In the genomic region with DNA sequence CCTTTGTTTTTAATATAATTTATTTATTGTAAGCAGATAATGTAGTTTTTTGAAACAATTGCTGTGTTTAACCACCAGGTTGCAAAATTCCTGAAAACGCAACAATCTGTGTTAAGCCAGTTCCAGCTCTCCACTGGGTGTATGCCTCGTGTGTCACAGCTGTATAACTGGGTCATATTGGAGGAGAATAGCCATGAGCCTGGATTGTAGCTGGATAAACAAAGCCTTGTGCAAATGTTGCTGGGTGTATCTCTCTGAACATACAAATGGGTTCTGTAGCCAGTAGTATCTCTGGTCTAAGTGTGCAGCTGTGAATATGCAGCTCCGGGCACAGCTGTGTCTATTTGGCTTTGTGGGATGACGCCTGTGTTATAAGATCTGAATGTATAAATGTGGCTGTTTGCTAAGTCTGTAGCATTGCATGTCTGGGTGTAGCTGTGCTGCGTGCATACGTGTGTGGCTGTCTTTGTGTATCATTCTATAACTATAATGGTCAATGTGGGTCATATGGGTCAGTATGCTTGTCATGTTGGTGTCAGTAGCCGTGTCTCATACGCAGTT, we compare ENCODE assay signal across 9 cellular contexts. TPM values are rescaled to one million over a fixed set of nuclear protein-coding genes. Genes with fewer than 3 reads are reported as not detected.
DNase-seq lines count a peak whose midpoint lies in the region; ATAC-seq and TF ChIP-seq lines count a peak whose summit lies in the region.
"Had no signal": no experiment of that assay in that cellular context is flagged by ENCODE, and none has a peak within 500 bp of the region (broad histone marks: within the 10 kb centered on the region; RNA-seq: fewer than 3 reads in every experiment).

No MANE protein-coding gene starts in this region.

- ATAC-seq in right lobe of liver (peak; percentile 33 to 52 (median 45)), GM18517 (IDR thresholded peaks at IDR 0.05; ENCODE audit: unreplicated experiment) (no peak), GM21360 (IDR thresholded peaks at IDR 0.05; ENCODE audit: unreplicated experiment) (no peak), HG02938 (IDR thresholded peaks at IDR 0.05; ENCODE audit: unreplicated experiment) (no peak)

- H3K36me3 Mint-ChIP-seq in activated CD4-positive, alpha-beta T cell treated with anti-CD3 and anti-CD28 coated beads, Interleukin-2, amount 10 ng/mL, durations not matched to agents 7 days and 5 days (ENCODE audit: low read depth) = no peaks in the 10 kb centered on the region

- peak overlapping the region; percentile 72 for H3K4me3 Mint-ChIP-seq in activated CD4-positive, alpha-beta T cell treated with anti-CD3 and anti-CD28 coated beads, Interleukin-2, amount 10 ng/mL, durations not matched to agents 7 days and 5 days

- H3K36me3 ChIP-seq in mammary epithelial cell (ENCODE audit: insufficient read depth, low read length) (no peaks in the 10 kb centered on the region), right lobe of liver (peaks cover 0 to 8% (median 3%) of the 10 kb centered on the region in 4 donors), transverse colon (peaks cover 0 to 4% (median 0%) of the 10 kb centered on the region in 4 donors)

- intact Hi-C loops in mammary epithelial cell (cut with micrococcal nuclease) (loop anchor here (5.0 kb wide), 1 partner anchor 55 kb away; no protein-coding TSS in a partner anchor), right lobe of liver (cut with DNase I) (loop anchor here in 1 of 2 donors (10.0 kb wide), 1 partner anchor 63 kb away; a partner anchor contains a TSS), transverse colon (cut with DNase I; ENCODE audit: low total_unique reads) (no loop called here)

- TF ChIP-seq CTCF in mammary epithelial cell (conservative IDR thresholded peaks at IDR 0.05 in 1 of 2, IDR thresholded peaks at IDR 0.05 in 1 of 2; ENCODE audit: extremely low read depth in 1 of 2, insufficient read depth in 1 of 2, low read depth in 1 of 2, low read length in 2 of 2) (no peak), right lobe of liver (IDR thresholded peaks at IDR 0.05) (peak; percentile 9 to 49 (median 24)), transverse colon (IDR thresholded peaks at IDR 0.05) (peak in 3 of 5 experiments; percentile 15 to 60 (median 20))

- H3K9me3 ChIP-seq in mammary epithelial cell (replicated peaks; ENCODE audit: insufficient read depth, low read length) (no peaks in the 10 kb centered on the region), right lobe of liver (no peaks in the 10 kb centered on the region), transverse colon (no peaks in the 10 kb centered on the region)

- CTCF ChIA-PET in activated CD4-positive, alpha-beta T cell treated with anti-CD3 and anti-CD28 coated beads, Interleukin-2, amount 10 ng/mL, durations not matched to agents 7 days and 5 days (lab: Charles Lee) = interaction anchor here (1.4 to 2.6 kb wide), 3 partner anchors 18 to 24 kb away, joined by 3 to 9 read pairs (median 6); no protein-coding TSS in a partner anchor
- CTCF ChIA-PET in mammary epithelial cell (lab: Charles Lee; ENCODE audit: low non-redundant PET) = no interaction called here

- H3K4me1 ChIP-seq in mammary epithelial cell (ENCODE audit: insufficient read depth, low read length) (peaks cover 20% of the 10 kb centered on the region), right lobe of liver (peaks cover 0 to 44% (median 21%) of the 10 kb centered on the region in 4 donors), transverse colon (peaks cover 15 to 47% (median 41%) of the 10 kb centered on the region in 4 donors)

- TF ChIP-seq EP300 in transverse colon (IDR thresholded peaks at IDR 0.05; ENCODE audit: low read depth) = no peak

- in situ Hi-C loops in mammary epithelial cell (cut with MboI; ENCODE audit: low sequenced_read_pairs in 2 of 2) = no loop called here
- in situ Hi-C loops in transverse colon (cut with MboI; ENCODE audit: low pct_ligation_motif_present in 1 of 4, low pct_unique_long_range_greater_than_20kb in 1 of 4, low sequenced_read_pairs in 3 of 4) = no loop called here

- H3K27ac ChIP-seq in mammary epithelial cell (ENCODE audit: insufficient read depth, low read depth, low read length) (no peak overlapping the region), right lobe of liver (peak overlapping the region in 2 of 3 donors; percentile 25 to 79), transverse colon (peak overlapping the region; percentile 92 to 95 (median 92))

- 85% methylated on average over 8 of the region's 8 CpGs for WGBS in mammary epithelial cell (ENCODE audit: low coverage, missing lambda C conversion rate)
- 24% methylated on average over 8 of the region's 8 CpGs for WGBS in right lobe of liver (ENCODE audit: insufficient coverage, low coverage, low lambda C conversion rate, missing lambda C conversion rate)
- WGBS in transverse colon (ENCODE audit: low coverage in 1 of 2), 2 donors = 27 to 33% methylated on average over 2 to 8 of the region's 8 CpGs

- peaks cover 28% of the 10 kb centered on the region for H3K27me3 Mint-ChIP-seq in activated CD4-positive, alpha-beta T cell treated with anti-CD3 and anti-CD28 coated beads, Interleukin-2, amount 10 ng/mL, durations not matched to agents 7 days and 5 days

- no peaks in the 10 kb centered on the region for H4K20me1 ChIP-seq in mammary epithelial cell (ENCODE audit: insufficient read depth, low read length)

- peak overlapping the region; percentile 72 for H2AFZ ChIP-seq in mammary epithelial cell (ENCODE audit: low read depth, low read length)

- BruUV-seq in mammary epithelial cell (replicated peaks; lab: Mats Ljungman, UMichigan) = no TSS peak

- H3K79me2 ChIP-seq in mammary epithelial cell (ENCODE audit: insufficient read depth, low read length) = no peaks in the 10 kb centered on the region

- H3K27me3 ChIP-seq in mammary epithelial cell (ENCODE audit: insufficient read depth, low read length) (peaks cover 6% of the 10 kb centered on the region), right lobe of liver (no peaks in the 10 kb centered on the region), transverse colon (no peaks in the 10 kb centered on the region)

- no peak overlapping the region for H3K9ac ChIP-seq in mammary epithelial cell (ENCODE audit: insufficient read depth, low read length)

- no peak for DNase-seq in activated CD4-positive, alpha-beta T cell treated with anti-CD3 and anti-CD28 coated beads, Interleukin-2, amount 10 ng/mL, durations not matched to agents 7 days and 5 days
- no peak for DNase-seq in activated CD4-positive, alpha-beta T cell treated with anti-CD3 and anti-CD28 coated beads, Interleukin-2, amount 50 U/mL, for 48 hours
- DNase-seq in mammary epithelial cell (no peak), right lobe of liver (peak in 1 of 3 donors; percentile 73), transverse colon (peak; percentile 42)
- DNase-seq: NCI-H1694 treated with DMSO at 0.1 percent for 48 hours had no signal

- H3K4me2 ChIP-seq in mammary epithelial cell (ENCODE audit: insufficient read depth, low read depth, low read length) = no peak overlapping the region

- H3K27ac Mint-ChIP-seq in activated CD4-positive, alpha-beta T cell treated with anti-CD3 and anti-CD28 coated beads, Interleukin-2, amount 10 ng/mL, durations not matched to agents 7 days and 5 days = peak overlapping the region; percentile 92

- dilution Hi-C loops in mammary epithelial cell (cut with HindIII; ENCODE audit: low sequenced_read_pairs) = loop anchor here (5.0 to 10.0 kb wide), 3 partner anchors 35 to 117 kb away; no protein-coding TSS in a partner anchor

- no peaks in the 10 kb centered on the region for H3K9me3 Mint-ChIP-seq in activated CD4-positive, alpha-beta T cell treated with anti-CD3 and anti-CD28 coated beads, Interleukin-2, amount 10 ng/mL, durations not matched to agents 7 days and 5 days

- POLR2A ChIA-PET in activated CD4-positive, alpha-beta T cell treated with anti-CD3 and anti-CD28 coated beads, Interleukin-2, amount 10 ng/mL, durations not matched to agents 7 days and 5 days (lab: Charles Lee) = no interaction called here

- TF ChIP-seq POLR2A in right lobe of liver (IDR thresholded peaks at IDR 0.05) (no peak), transverse colon (IDR thresholded peaks at IDR 0.05) (peak; percentile 44)

- H3K4me3 ChIP-seq in mammary epithelial cell (replicated peaks in 1 of 3; ENCODE audit: insufficient read depth in 1 of 3, low read depth in 2 of 3, low read length in 3 of 3) = no peak overlapping the region
- H3K4me3 ChIP-seq in right lobe of liver = peak overlapping the region in 2 of 3 donors; percentile 80 to 87
- peak overlapping the region in 2 of 4 donors; percentile 66 to 86 for H3K4me3 ChIP-seq in transverse colon

- peaks cover 48% of the 10 kb centered on the region for H3K4me1 Mint-ChIP-seq in activated CD4-positive, alpha-beta T cell treated with anti-CD3 and anti-CD28 coated beads, Interleukin-2, amount 10 ng/mL, durations not matched to agents 7 days and 5 days

RNA-seq across cellular contexts. Expression of a gene that starts 2.7 kb away (rescaled TPM):
- 10 to 100 TPM; 18.3 to 19.5 TPM for total RNA-seq in activated CD4-positive, alpha-beta T cell treated with anti-CD3 and anti-CD28 coated beads, Interleukin-2, amount 10 ng/mL, durations not matched to agents 7 days and 5 days
- 1 to 10 TPM in 1 of 2 donors, under 1 TPM in 1; 0.24 to 1.5 TPM for total RNA-seq in mammary epithelial cell
- 0.56 TPM for polyA plus RNA-seq in mammary epithelial cell
- not detected for polyA minus RNA-seq in mammary epithelial cell
- total RNA-seq in right lobe of liver = 10 to 100 TPM; 53.3 to 94.0 (median 63.2) TPM
- total RNA-seq in transverse colon = 100 to 1,000 TPM; 137 to 761 (median 198) TPM

RNA-seq across cellular contexts. Expression of a gene that starts 52.2 kb away (rescaled TPM):
- 1 to 10 TPM; 6.7 to 8.1 TPM for total RNA-seq in activated CD4-positive, alpha-beta T cell treated with anti-CD3 and anti-CD28 coated beads, Interleukin-2, amount 10 ng/mL, durations not matched to agents 7 days and 5 days
- total RNA-seq in mammary epithelial cell (10 to 100 TPM; 12.4 to 24.8 TPM), right lobe of liver (1 to 10 TPM; 2.8 to 4.5 (median 3.4) TPM), transverse colon (100 to 1,000 TPM in 1 of 4 donors, 10 to 100 TPM in 3; 12.5 to 125 (median 12.9) TPM)
- polyA plus RNA-seq in mammary epithelial cell = 6.3 TPM
- 19.7 TPM for polyA minus RNA-seq in mammary epithelial cell

Comparison
In these comparisons a context has a peak if more than half of its experiments do, and no peak if none do; other contexts are left out.
1. H3K4me3 ChIP-seq: peak in right lobe of liver (2 of 3); none in mammary epithelial cell (0 of 3).
2. CTCF ChIP-seq: peak in right lobe of liver (4 of 4) and transverse colon (3 of 5); none in mammary epithelial cell (0 of 2).
3. ATAC-seq: peak in right lobe of liver (4 of 4); none in GM18517 (single experiment), GM21360 (single experiment) and HG02938 (single experiment).
4. RNA of a gene that starts 2.7 kb away (total RNA-seq): 137 to 761 TPM in transverse colon, 53.3 to 94.0 TPM in right lobe of liver and 18.3 to 19.5 TPM in activated CD4-positive, alpha-beta T cell treated with anti-CD3 and anti-CD28 coated beads, Interleukin-2, amount 10 ng/mL, durations not matched to agents 7 days and 5 days; 0.24 to 1.5 TPM in mammary epithelial cell; every median in the first group is over 4 times any median in the second.